15 cellular contexts compared by ENCODE assay signal in genomic region chr6:52507557-52508260, GRCh38.
DNase-seq lines count a peak whose midpoint lies in the region; ATAC-seq and TF ChIP-seq lines count a peak whose summit lies in the region.
"Had no signal": no experiment of that assay in that cellular context is flagged by ENCODE, and none has a peak within 500 bp of the region (broad histone marks: within the 10 kb centered on the region; RNA-seq: fewer than 3 reads in every experiment).

No MANE protein-coding gene starts in this region.

- H2AFZ ChIP-seq in H9 (ENCODE audit: low read length): no peak overlapping the region

- no peaks in the 10 kb centered on the region for H4K20me1 ChIP-seq in H9 (ENCODE audit: control insufficient read depth, insufficient read depth, insufficient read length)

- DNase-seq in AG08395 (ENCODE audit: low spot score): peak; percentile 71
- no peak for DNase-seq in H9
- peak; percentile 73 for DNase-seq in adipocyte (ENCODE audit: low read depth)
- DNase-seq in kidney tubule cell (ENCODE audit: low spot score): peak; percentile 35
- DNase-seq in lower lobe of right lung: no peak
- no peak for DNase-seq in uterus
- no peak for DNase-seq in effector CD8-positive, alpha-beta T cell (lab: John Stamatoyannopoulos, UW)
- DNase-seq: activated naive CD8-positive, alpha-beta T cell treated with anti-CD3 and anti-CD28 coated beads, Interleukin-2, amount 10 ng/mL, durations not matched to agents 7 days and 5 days; BE2C; left colon; NCI-H446; nephron progenitor cell; Peyer's patch; spleen had no signal

- peaks cover 14 to 53% (median 32%) of the 10 kb centered on the region in 3 experiments; a peak in 6 of 7 replicates for H3K36me3 Mint-ChIP-seq in H9 (ENCODE audit: insufficient read depth in 1 of 3, low read depth in 3 of 3)
- H3K36me3 Mint-ChIP-seq: activated naive CD8-positive, alpha-beta T cell treated with anti-CD3 and anti-CD28 coated beads, Interleukin-2, amount 10 ng/mL, durations not matched to agents 7 days and 5 days had no signal

- H3K14ac ChIP-seq in H9 (ENCODE audit: insufficient read depth, low read length): no peak overlapping the region; the same call in 1 of the 2 replicates

- WGBS in H9 (ENCODE audit: extremely low coverage, insufficient read length, low lambda C conversion rate): no CpG with 5 or more reads among the region's 3 CpGs

- TF ChIP-seq CTCF in H9 (conservative IDR thresholded peaks at IDR 0.05) (no peak), lower lobe of right lung (IDR thresholded peaks at IDR 0.05) (no peak), uterus (IDR thresholded peaks at IDR 0.05) (no peak)

- H2AK5ac ChIP-seq in H9 (ENCODE audit: insufficient read length, low read length): no peak overlapping the region

- H3K27me3 ChIP-seq in H9 (ENCODE audit: insufficient read depth, low read length): no peaks in the 10 kb centered on the region
- H3K27me3 ChIP-seq in adipocyte (replicated peaks; ENCODE audit: control insufficient read depth, insufficient read depth, low read length): no peaks in the 10 kb centered on the region
- no peaks in the 10 kb centered on the region for H3K27me3 ChIP-seq in lower lobe of right lung (ENCODE audit: low read depth)
- no peaks in the 10 kb centered on the region for H3K27me3 ChIP-seq in uterus
- H3K27me3 ChIP-seq: BE2C, Peyer's patch, spleen had no signal

- no peak for ATAC-seq in GM18519 (IDR thresholded peaks at IDR 0.05; ENCODE audit: low FRiP score, unreplicated experiment)
- no peak for ATAC-seq in lower lobe of right lung
- ATAC-seq: left colon had no signal

- H3K4me1 ChIP-seq in H9 (ENCODE audit: insufficient read depth, low read length) (peaks cover 4% of the 10 kb centered on the region; the same call in 1 of the 2 replicates), adipocyte (ENCODE audit: control insufficient read depth, insufficient read depth, low read length) (peaks cover 70% of the 10 kb centered on the region), lower lobe of right lung (peaks cover 49% of the 10 kb centered on the region), uterus (peaks cover 8 to 15% of the 10 kb centered on the region in 2 donors)

- H2BK120ac ChIP-seq in H9 (ENCODE audit: low read depth, low read length, poor library complexity, severe bottlenecking): no peak overlapping the region

- H3K4me3 ChIP-seq in adipocyte (ENCODE audit: low read length) (peak overlapping the region; percentile 9), lower lobe of right lung (no peak overlapping the region), uterus (no peak overlapping the region)
- H3K4me3 ChIP-seq: Peyer's patch, spleen had no signal

- H3K9me3 ChIP-seq in H9 (ENCODE audit: control insufficient read depth, low read depth, low read length): no peaks in the 10 kb centered on the region
- no peaks in the 10 kb centered on the region for H3K9me3 ChIP-seq in adipocyte (ENCODE audit: control insufficient read depth, low read length)
- H3K9me3 ChIP-seq in lower lobe of right lung: no peaks in the 10 kb centered on the region
- H3K9me3 ChIP-seq in uterus: no peaks in the 10 kb centered on the region
- H3K9me3 ChIP-seq: BE2C, Peyer's patch, spleen had no signal

- no peaks in the 10 kb centered on the region for H3K23me2 ChIP-seq in H9 (ENCODE audit: insufficient read length, low read depth, low read length, poor library complexity, severe bottlenecking)

- peak overlapping the region in 2 of 3 experiments; percentile 31 to 65; a peak in 3 of 7 replicates for H3K27ac Mint-ChIP-seq in H9
- H3K27ac Mint-ChIP-seq: activated naive CD8-positive, alpha-beta T cell treated with anti-CD3 and anti-CD28 coated beads, Interleukin-2, amount 10 ng/mL, durations not matched to agents 7 days and 5 days; nephron progenitor cell had no signal

- H2BK20ac ChIP-seq in H9 (ENCODE audit: low read depth, low read length, poor library complexity, severe bottlenecking): no peak overlapping the region

- H4K5ac ChIP-seq in H9 (ENCODE audit: insufficient read length, low read depth, low read length): no peak overlapping the region

- H3K36me3 ChIP-seq in adipocyte (ENCODE audit: control insufficient read depth, insufficient read depth, low read length, severe bottlenecking) (peaks cover 73% of the 10 kb centered on the region), lower lobe of right lung (peaks cover 55% of the 10 kb centered on the region), uterus (no peaks in the 10 kb centered on the region)

- no peak overlapping the region for H3K23ac ChIP-seq in H9 (ENCODE audit: insufficient read length, low read depth, low read length)

- no peak overlapping the region for H3K4me2 ChIP-seq in H9 (ENCODE audit: insufficient read depth, insufficient read length, low read length)

- H3K4me3 Mint-ChIP-seq in H9: no peak overlapping the region
- H3K4me3 Mint-ChIP-seq: activated naive CD8-positive, alpha-beta T cell treated with anti-CD3 and anti-CD28 coated beads, Interleukin-2, amount 10 ng/mL, durations not matched to agents 7 days and 5 days; nephron progenitor cell had no signal

- H2BK12ac ChIP-seq in H9 (ENCODE audit: insufficient read length, low read depth, low read length): no peak overlapping the region

- no peak overlapping the region for H4K8ac ChIP-seq in H9 (replicated peaks; ENCODE audit: insufficient read length, low read depth, low read length)

- no peak for TF ChIP-seq POLR2A in uterus (IDR thresholded peaks at IDR 0.05)

- H3K9ac ChIP-seq in H9 (ENCODE audit: extremely low read depth, insufficient read length, low read length): no peak overlapping the region
- H3K9ac ChIP-seq in adipocyte (ENCODE audit: low read length): no peak overlapping the region

- no peak overlapping the region for H2BK15ac ChIP-seq in H9 (ENCODE audit: low read depth, low read length)

- no peak overlapping the region for H3K4ac ChIP-seq in H9 (ENCODE audit: low read depth, low read length)

- H3K27ac ChIP-seq in H9 (ENCODE audit: insufficient read length, low read depth, low read length) (no peak overlapping the region), lower lobe of right lung (no peak overlapping the region), uterus (peak overlapping the region in 1 of 2 donors; percentile 3)
- H3K27ac ChIP-seq: Peyer's patch, spleen had no signal

- H4K91ac ChIP-seq in H9 (ENCODE audit: insufficient read length, low read depth, low read length): no peak overlapping the region

- no peak overlapping the region for H3K56ac ChIP-seq in H9 (ENCODE audit: insufficient read length, low read depth, low read length)

- intact Hi-C loops in lower lobe of right lung (cut with DNase I) (no loop called here), uterus (cut with DNase I; ENCODE audit: low total_unique reads) (no loop called here)

- H3K18ac ChIP-seq in H9 (ENCODE audit: insufficient read length, low read depth, low read length): no peak overlapping the region

- no peaks in the 10 kb centered on the region for H3K9me3 Mint-ChIP-seq in H9
- H3K9me3 Mint-ChIP-seq: activated naive CD8-positive, alpha-beta T cell treated with anti-CD3 and anti-CD28 coated beads, Interleukin-2, amount 10 ng/mL, durations not matched to agents 7 days and 5 days; nephron progenitor cell had no signal

- no peaks in the 10 kb centered on the region for H3K79me2 ChIP-seq in H9 (ENCODE audit: insufficient read depth, low read length)

- no peak overlapping the region for H2BK5ac ChIP-seq in H9 (ENCODE audit: insufficient read length, low read length)

- H3K27me3 Mint-ChIP-seq in H9 (ENCODE audit: low read depth): no peaks in the 10 kb centered on the region
- H3K27me3 Mint-ChIP-seq: activated naive CD8-positive, alpha-beta T cell treated with anti-CD3 and anti-CD28 coated beads, Interleukin-2, amount 10 ng/mL, durations not matched to agents 7 days and 5 days had no signal

- H3K4me1 Mint-ChIP-seq in H9: peaks cover 33% of the 10 kb centered on the region in 2 experiments
- H3K4me1 Mint-ChIP-seq: activated naive CD8-positive, alpha-beta T cell treated with anti-CD3 and anti-CD28 coated beads, Interleukin-2, amount 10 ng/mL, durations not matched to agents 7 days and 5 days had no signal

- no peaks in the 10 kb centered on the region for H3K79me1 ChIP-seq in H9 (ENCODE audit: insufficient read depth, low read depth, low read length, poor library complexity, severe bottlenecking)

- H3T11ph ChIP-seq in H9 (ENCODE audit: low read length): no peak overlapping the region

Comparison
In these comparisons a context has a peak if more than half of its experiments do, and no peak if none do; other contexts are left out.
1. DNase-seq: peak in AG08395 (single experiment), adipocyte (single experiment) and kidney tubule cell (single experiment); none in H9 (single experiment), lower lobe of right lung (single experiment), uterus (0 of 2) and effector CD8-positive, alpha-beta T cell (single experiment).